ENCODE assay signal across 17 cellular contexts in genomic region chr1:183922197-183922596, GRCh38.
DNase-seq lines count a peak whose midpoint lies in the region; TF ChIP-seq lines count a peak whose summit lies in the region.
"Had no signal": no experiment of that assay in that cellular context is flagged by ENCODE, and none has a peak within 500 bp of the region (broad histone marks: within the 10 kb centered on the region; RNA-seq: fewer than 3 reads in every experiment).

No MANE protein-coding gene starts in this region.

- no peaks in the 10 kb centered on the region for H3K4me1 ChIP-seq in HEK293 (ENCODE audit: control insufficient read depth, insufficient read depth, low read length)
- H3K4me1 ChIP-seq in neural progenitor cell, result peaks cover 12% of the 10 kb centered on the region
- H3K4me1 ChIP-seq: foreskin keratinocyte had no signal

- POLR2A ChIA-PET in HEK293 (lab: Yijun Ruan, JAX), result interaction anchor here (0.5 kb wide), 1 partner anchor 137 kb away, joined by 3 read pairs; no protein-coding TSS in a partner anchor

- H2AFZ ChIP-seq in neural progenitor cell (replicated peaks), result no peak overlapping the region

- H3K4me3 ChIP-seq in HEK293 (ENCODE audit: low read depth, low read length) (no peak overlapping the region), cardiac fibroblast (replicated peaks in 1 of 2; ENCODE audit: low read depth in 2 of 2, low read length in 2 of 2) (no peak overlapping the region), neural progenitor cell (no peak overlapping the region)

- no peaks in the 10 kb centered on the region for H3K9me3 ChIP-seq in HEK293 (ENCODE audit: control insufficient read depth, insufficient read depth, low read depth, low read length)
- no peaks in the 10 kb centered on the region for H3K9me3 ChIP-seq in neural progenitor cell (ENCODE audit: low read depth)

- H3K27ac Mint-ChIP-seq in neural progenitor cell, result no peak overlapping the region
- H3K27ac Mint-ChIP-seq: activated CD4-positive, alpha-beta memory T cell treated with anti-CD3 and anti-CD28 coated beads for 36 hours had no signal

- no peak overlapping the region for H3K4me3 Mint-ChIP-seq in neural progenitor cell
- H3K4me3 Mint-ChIP-seq: activated CD4-positive, alpha-beta memory T cell treated with anti-CD3 and anti-CD28 coated beads for 36 hours had no signal

- H3K4me1 Mint-ChIP-seq in neural progenitor cell, result peaks cover 13% of the 10 kb centered on the region

- CTCF ChIA-PET in HEK293 (lab: Yijun Ruan, JAX), result interaction anchor here (0.6 to 0.7 kb wide), 3 partner anchors 17 to 145 kb away, joined by 3 read pairs; no protein-coding TSS in a partner anchor

- no peaks in the 10 kb centered on the region for H3F3A ChIP-seq in neural progenitor cell (ENCODE audit: low read depth)

- H3K9me3 Mint-ChIP-seq in neural progenitor cell, result no peaks in the 10 kb centered on the region
- H3K9me3 Mint-ChIP-seq: activated CD4-positive, alpha-beta memory T cell treated with anti-CD3 and anti-CD28 coated beads for 36 hours had no signal

- no peaks in the 10 kb centered on the region for H4K20me1 ChIP-seq in neural progenitor cell (ENCODE audit: low read depth)

- H3K36me3 ChIP-seq in HEK293 (ENCODE audit: control insufficient read depth in 2 of 2, insufficient read depth in 1 of 2, low read length in 2 of 2) (peaks cover 0 to 16% of the 10 kb centered on the region in 2 experiments; a peak in 2 of 3 replicates), neural progenitor cell (no peaks in the 10 kb centered on the region)

- no peak overlapping the region for H3K27ac ChIP-seq in C4-2B
- no peak overlapping the region for H3K27ac ChIP-seq in HEK293 (ENCODE audit: extremely low read depth, low read depth, low read length)
- H3K27ac ChIP-seq in neural progenitor cell, result no peak overlapping the region
- H3K27ac ChIP-seq: foreskin keratinocyte had no signal

- no peaks in the 10 kb centered on the region for H3K79me2 ChIP-seq in neural progenitor cell (ENCODE audit: low read depth)

- H3K9ac ChIP-seq in neural progenitor cell, result no peak overlapping the region

- H3K27me3 ChIP-seq in neural progenitor cell, result no peaks in the 10 kb centered on the region
- H3K27me3 ChIP-seq: foreskin keratinocyte had no signal

- peaks cover 49% of the 10 kb centered on the region for H3K36me3 Mint-ChIP-seq in neural progenitor cell
- H3K36me3 Mint-ChIP-seq: activated CD4-positive, alpha-beta memory T cell treated with anti-CD3 and anti-CD28 coated beads for 36 hours had no signal

- DNase-seq in cardiac fibroblast (ENCODE audit: low read depth in 2 of 2) (no peak), neural progenitor cell (ENCODE audit: low spot score) (no peak), dermis blood vessel endothelial cell (no peak), HuH-7 (ENCODE audit: low spot score) (no peak), NCI-H774 (lab: John Stamatoyannopoulos, UW) (no peak), GM19240 (ENCODE audit: insufficient read length, low spot score) (no peak)
- DNase-seq: activated CD4-positive, alpha-beta memory T cell treated with anti-CD3 and anti-CD28 coated beads for 36 hours; AML-193; amygdala; foreskin keratinocyte; IMR-90; mammary epithelial cell; NCI-H1105; NCI-H345; stimulated activated naive CD4-positive, alpha-beta T cell had no signal

- no peak overlapping the region for H3K4me2 ChIP-seq in neural progenitor cell

- TF ChIP-seq CTCF in C4-2B (conservative IDR thresholded peaks at IDR 0.05) (peak; percentile 32; the same call in 1 of the 2 replicates), HEK293 (tag by site-specific recombination; IDR thresholded peaks at IDR 0.05) (0 out of 2 replicates have a peak, but pooled peaks have one; percentile 12), cardiac fibroblast (IDR thresholded peaks at IDR 0.05; ENCODE audit: low read depth, low read length) (peak; percentile 16), neural progenitor cell (IDR thresholded peaks at IDR 0.05) (peak; percentile 19)

- peaks cover 4% of the 10 kb centered on the region for H3K27me3 Mint-ChIP-seq in neural progenitor cell (ENCODE audit: insufficient read depth, low read depth)
- H3K27me3 Mint-ChIP-seq: activated CD4-positive, alpha-beta memory T cell treated with anti-CD3 and anti-CD28 coated beads for 36 hours had no signal

TF ChIP-seq in HEK293, 187 proteins besides CTCF, POLR2A, EP300 and RAD21:
- TF ChIP-seq ZNF157 (tag by site-specific recombination; IDR thresholded peaks at IDR 0.05) (no peak), ZNF629 (tag by site-specific recombination; IDR thresholded peaks at IDR 0.05) (no peak), FEZF1 (tag by site-specific recombination; IDR thresholded peaks at IDR 0.05) (no peak), ZNF274 (IDR thresholded peaks at IDR 0.05; ENCODE audit: low read length) (no peak), ZNF274 (tag by site-specific recombination; IDR thresholded peaks at IDR 0.05; ENCODE audit: borderline replicate concordance) (no peak), ZNF292 (tag by site-specific recombination; IDR thresholded peaks at IDR 0.05; ENCODE audit: borderline replicate concordance, low read depth) (no peak), KLF8 (tag by site-specific recombination; IDR thresholded peaks at IDR 0.05) (no peak), ZNF660 (tag by site-specific recombination; IDR thresholded peaks at IDR 0.05) (no peak), SALL2 (tag by site-specific recombination; IDR thresholded peaks at IDR 0.05; ENCODE audit: borderline replicate concordance) (no peak), ZFP69B (tag by site-specific recombination; IDR thresholded peaks at IDR 0.05) (no peak), ZNF324 (tag by site-specific recombination; IDR thresholded peaks at IDR 0.05) (no peak), ZBTB17 (tag by site-specific recombination; IDR thresholded peaks at IDR 0.05) (no peak), ZNF26 (tag by site-specific recombination; IDR thresholded peaks at IDR 0.05) (no peak), ATF2 (tag by site-specific recombination; IDR thresholded peaks at IDR 0.05; ENCODE audit: low read depth) (no peak), ZNF335 (tag by site-specific recombination; conservative IDR thresholded peaks at IDR 0.05) (no peak), ZNF184 (tag by site-specific recombination; IDR thresholded peaks at IDR 0.05) (no peak), GLI2 (tag by site-specific recombination; IDR thresholded peaks at IDR 0.05; ENCODE audit: borderline replicate concordance, low read depth) (no peak)
- TF ChIP-seq, protein P1, sequence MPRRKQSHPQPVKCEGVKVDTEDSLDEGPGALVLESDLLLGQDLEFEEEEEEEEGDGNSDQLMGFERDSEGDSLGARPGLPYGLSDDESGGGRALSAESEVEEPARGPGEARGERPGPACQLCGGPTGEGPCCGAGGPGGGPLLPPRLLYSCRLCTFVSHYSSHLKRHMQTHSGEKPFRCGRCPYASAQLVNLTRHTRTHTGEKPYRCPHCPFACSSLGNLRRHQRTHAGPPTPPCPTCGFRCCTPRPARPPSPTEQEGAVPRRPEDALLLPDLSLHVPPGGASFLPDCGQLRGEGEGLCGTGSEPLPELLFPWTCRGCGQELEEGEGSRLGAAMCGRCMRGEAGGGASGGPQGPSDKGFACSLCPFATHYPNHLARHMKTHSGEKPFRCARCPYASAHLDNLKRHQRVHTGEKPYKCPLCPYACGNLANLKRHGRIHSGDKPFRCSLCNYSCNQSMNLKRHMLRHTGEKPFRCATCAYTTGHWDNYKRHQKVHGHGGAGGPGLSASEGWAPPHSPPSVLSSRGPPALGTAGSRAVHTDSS (tag by site-specific recombination; IDR thresholded peaks at IDR 0.05), result no peak
- TF ChIP-seq, protein P2, sequence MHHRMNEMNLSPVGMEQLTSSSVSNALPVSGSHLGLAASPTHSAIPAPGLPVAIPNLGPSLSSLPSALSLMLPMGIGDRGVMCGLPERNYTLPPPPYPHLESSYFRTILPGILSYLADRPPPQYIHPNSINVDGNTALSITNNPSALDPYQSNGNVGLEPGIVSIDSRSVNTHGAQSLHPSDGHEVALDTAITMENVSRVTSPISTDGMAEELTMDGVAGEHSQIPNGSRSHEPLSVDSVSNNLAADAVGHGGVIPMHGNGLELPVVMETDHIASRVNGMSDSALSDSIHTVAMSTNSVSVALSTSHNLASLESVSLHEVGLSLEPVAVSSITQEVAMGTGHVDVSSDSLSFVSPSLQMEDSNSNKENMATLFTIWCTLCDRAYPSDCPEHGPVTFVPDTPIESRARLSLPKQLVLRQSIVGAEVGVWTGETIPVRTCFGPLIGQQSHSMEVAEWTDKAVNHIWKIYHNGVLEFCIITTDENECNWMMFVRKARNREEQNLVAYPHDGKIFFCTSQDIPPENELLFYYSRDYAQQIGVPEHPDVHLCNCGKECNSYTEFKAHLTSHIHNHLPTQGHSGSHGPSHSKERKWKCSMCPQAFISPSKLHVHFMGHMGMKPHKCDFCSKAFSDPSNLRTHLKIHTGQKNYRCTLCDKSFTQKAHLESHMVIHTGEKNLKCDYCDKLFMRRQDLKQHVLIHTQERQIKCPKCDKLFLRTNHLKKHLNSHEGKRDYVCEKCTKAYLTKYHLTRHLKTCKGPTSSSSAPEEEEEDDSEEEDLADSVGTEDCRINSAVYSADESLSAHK (tag by site-specific recombination; IDR thresholded peaks at IDR 0.05), result no peak
